In the genomic region with DNA sequence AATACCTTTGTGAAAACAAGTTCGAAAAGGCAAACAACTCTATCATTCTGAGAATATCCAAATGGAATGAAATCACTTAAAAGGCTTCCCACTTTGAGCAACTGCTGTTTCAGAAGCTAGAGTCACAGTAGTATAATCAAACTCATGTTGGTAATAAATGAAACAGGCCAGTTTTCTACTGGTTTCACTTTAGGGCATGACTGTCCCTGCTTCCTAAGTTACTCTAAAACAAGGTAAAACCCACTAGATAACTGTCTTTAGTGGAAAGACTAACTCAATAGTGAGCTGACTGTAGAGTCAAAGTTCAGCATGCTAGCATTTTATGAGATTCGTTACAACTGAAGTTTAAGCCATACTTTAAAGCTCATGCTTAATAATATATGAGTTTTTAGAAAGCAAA, we compare ENCODE assay signal across 23 cellular contexts. TPM values are rescaled to one million over a fixed set of nuclear protein-coding genes. Genes with fewer than 3 reads are reported as not detected.
"Had no signal": no experiment of that assay in that cellular context is flagged by ENCODE, and none has a peak within 500 bp of the region (broad histone marks: within the 10 kb centered on the region; RNA-seq: fewer than 3 reads in every experiment).

No MANE protein-coding gene starts in this region.

- ATAC-seq: lower lobe of right lung, right cardiac atrium, upper lobe of right lung, WTC11 had no signal

- DNase-seq: activated CD8-positive, alpha-beta memory T cell treated with anti-CD3 and anti-CD28 coated beads, Interleukin-2, amount 50 U/mL, for 4 hours; activated gamma-delta T cell; dorsolateral prefrontal cortex; endodermal cell; head of caudate nucleus; immature natural killer cell; lower lobe of right lung; right cardiac atrium; SIG-M5; small intestine; stimulated activated CD4-positive, alpha-beta T cell treated with anti-CD3 and anti-CD28 coated beads, Interleukin-4, amount 100 ng/mL, for 4 hours; stimulated activated CD8-positive, alpha-beta memory T cell treated with anti-CD3 and anti-CD28 coated beads, Interleukin-4, amount 100 ng/mL, for 48 hours; stomach; testis; upper lobe of right lung had no signal

- H3K4me1 ChIP-seq: prostate gland had no signal

- H3K9me3 Mint-ChIP-seq: endodermal cell; immature natural killer cell; mesothelial cell of epicardium; T-helper 1 cell treated with Interleukin-12 subunit alpha and Interleukin-12 subunit beta and Interleukin-4 antibody, amounts not matched to agents 30 μg/mL and 1 μg/mL, for 36 hours; WTC11 had no signal

- H3K9me3 ChIP-seq: lower lobe of right lung, prostate gland, stomach, testis, upper lobe of right lung had no signal

- H3K27me3 ChIP-seq: cardiac muscle cell, dorsolateral prefrontal cortex, stomach, testis, upper lobe of right lung had no signal

- H3K27ac ChIP-seq: cardiac muscle cell, dorsolateral prefrontal cortex, lower lobe of right lung, prostate gland, stomach, testis, upper lobe of right lung had no signal

- H3K4me3 ChIP-seq: cardiac muscle cell, dorsolateral prefrontal cortex, lower lobe of right lung, prostate gland, stomach, testis, upper lobe of right lung had no signal

- H3K4me3 Mint-ChIP-seq: endodermal cell; immature natural killer cell; mesothelial cell of epicardium; T-helper 1 cell treated with Interleukin-12 subunit alpha and Interleukin-12 subunit beta and Interleukin-4 antibody, amounts not matched to agents 30 μg/mL and 1 μg/mL, for 36 hours; WTC11 had no signal

- H3K27ac Mint-ChIP-seq: endodermal cell, immature natural killer cell, mesothelial cell of epicardium, WTC11 had no signal

RNA-seq across cellular contexts. Expression of gene RNF183, which starts 33.8 kb away (rescaled TPM):
- total RNA-seq: frontal cortex, lower lobe of right lung, myocyte, right cardiac atrium, upper lobe of right lung had no signal
- polyA plus RNA-seq: immature natural killer cell, neural cell, right cardiac atrium had no signal
